Comparison of ENCODE assay signal across 8 cellular contexts in the genomic region with DNA sequence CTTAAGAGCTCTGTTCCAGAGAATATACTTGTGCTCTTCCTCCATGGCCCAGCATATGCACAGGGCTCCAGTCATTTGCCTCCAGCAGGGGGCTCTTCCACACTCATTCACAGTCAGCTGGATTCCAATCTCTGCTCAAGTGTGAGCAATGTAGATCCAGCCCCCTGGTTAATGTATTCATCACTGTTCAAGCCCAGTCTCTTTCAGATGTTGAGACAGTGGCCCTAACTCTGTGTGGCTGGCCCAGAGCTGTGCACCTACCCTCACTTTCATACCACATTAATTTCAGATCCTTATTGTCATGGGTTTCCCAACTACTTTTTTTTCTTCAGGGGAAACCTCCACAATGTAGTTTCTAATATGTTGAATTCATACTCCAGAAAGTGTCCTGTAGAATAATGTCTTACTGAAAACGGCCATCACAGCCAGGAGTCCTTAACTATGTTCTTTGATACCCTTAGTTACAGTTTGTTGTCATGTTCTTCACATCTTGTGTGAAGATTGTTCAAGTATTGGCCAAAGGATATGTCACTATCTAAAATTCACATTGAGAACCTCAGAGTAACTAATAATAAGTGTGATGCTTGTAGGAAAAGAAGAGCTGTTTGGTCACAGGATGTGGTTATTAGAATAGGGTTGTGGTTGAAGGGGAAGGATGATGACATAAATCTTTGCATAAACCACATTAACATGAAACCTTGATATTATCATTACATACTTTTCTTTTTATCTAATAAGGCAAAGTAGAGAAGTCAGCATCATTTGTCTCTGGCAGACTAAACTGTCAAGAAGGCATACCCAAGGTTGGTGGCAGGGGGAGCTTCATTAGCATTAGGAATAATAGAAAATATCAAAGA. TPM values are rescaled to one million over a fixed set of nuclear protein-coding genes. Genes with fewer than 3 reads are reported as not detected.
DNase-seq lines count a peak whose midpoint lies in the region; ATAC-seq, FAIRE-seq and TF ChIP-seq lines count a peak whose summit lies in the region.

No MANE protein-coding gene starts in this region.

- H3K27ac ChIP-seq in lower lobe of right lung (peak overlapping the region; percentile 64), suprapubic skin (no peak overlapping the region)

- WGBS in suprapubic skin = 61% methylated on average over 1 of the region's 1 CpG

- H3K4me1 ChIP-seq in lower lobe of right lung (no peaks in the 10 kb centered on the region), suprapubic skin (no peaks in the 10 kb centered on the region)

- DNase-seq in D721Med (ENCODE audit: insufficient read length, low spot score) (no peak), SKM-1 treated with dmso at 0.1 percent for 144 hours (lab: John Stamatoyannopoulos, UW; ENCODE audit: unreplicated experiment) (peak; percentile 15), lower lobe of right lung (peak; percentile 37), NCI-H1105 treated with DMSO at 0.1 percent for 48 hours (lab: John Stamatoyannopoulos, UW) (no peak), suprapubic skin (ENCODE audit: low spot score in 2 of 2) (no peak)

- FAIRE-seq in D721Med (lab: Jason Lieb, UNC) = no peak

- TF ChIP-seq CTCF in D721Med (IDR thresholded peaks at IDR 0.05; ENCODE audit: insufficient read depth, missing control alignments) = peak; percentile 45
- TF ChIP-seq CTCF in brain (conservative IDR thresholded peaks at IDR 0.05) = peak; percentile 34 to 69
- TF ChIP-seq CTCF in lower lobe of right lung (IDR thresholded peaks at IDR 0.05) = peak; percentile 20
- TF ChIP-seq CTCF in suprapubic skin (IDR thresholded peaks at IDR 0.05) = peak in 1 of 2 donors; percentile 30

- H3K4me3 ChIP-seq in lower lobe of right lung = no peak overlapping the region
- H3K4me3 ChIP-seq in suprapubic skin = no peak overlapping the region

- peak; percentile 68 for ATAC-seq in GM19351 (IDR thresholded peaks at IDR 0.05; ENCODE audit: unreplicated experiment)
- ATAC-seq in HG03196 (IDR thresholded peaks at IDR 0.05; ENCODE audit: unreplicated experiment) = peak; percentile 57
- peak; percentile 88 to 91 for ATAC-seq in lower lobe of right lung

- TF ChIP-seq POLR2A in suprapubic skin (IDR thresholded peaks at IDR 0.05) = no peak

- no peaks in the 10 kb centered on the region for H3K4me1 Mint-ChIP-seq in brain

- H3K9me3 ChIP-seq in lower lobe of right lung (no peaks in the 10 kb centered on the region), suprapubic skin (no peaks in the 10 kb centered on the region)

- TF ChIP-seq EP300 in suprapubic skin (IDR thresholded peaks at IDR 0.05) = no peak

- peaks cover 7% of the 10 kb centered on the region for H3K27me3 Mint-ChIP-seq in brain

- no peaks in the 10 kb centered on the region for H3K36me3 ChIP-seq in lower lobe of right lung
- H3K36me3 ChIP-seq in suprapubic skin = no peaks in the 10 kb centered on the region

- H3K27ac Mint-ChIP-seq in brain = no peak overlapping the region

- H3K27me3 ChIP-seq in lower lobe of right lung (ENCODE audit: low read depth) (no peaks in the 10 kb centered on the region), suprapubic skin (no peaks in the 10 kb centered on the region)

- no peaks in the 10 kb centered on the region for H3K36me3 Mint-ChIP-seq in brain

- intact Hi-C loops in lower lobe of right lung (cut with DNase I) = no loop called here

- peaks cover 5 to 8% (median 5%) of the 10 kb centered on the region in 5 experiments for H3K9me3 Mint-ChIP-seq in brain

- H3K4me3 Mint-ChIP-seq in brain = no peak overlapping the region

RNA-seq across cellular contexts. Expression of a gene that starts 14.4 kb away (rescaled TPM):
- polyA plus RNA-seq in brain (ENCODE audit: insufficient read depth, low read depth, low replicate concordance) = 3.3 TPM
- total RNA-seq in lower lobe of right lung = 144 TPM
- total RNA-seq in suprapubic skin = 10 to 100 TPM in 3 of 4 donors, 1 to 10 TPM in 1; 8.6 to 21.3 (median 11.5) TPM

RNA-seq across cellular contexts. Expression of a gene that starts 33.1 kb away (rescaled TPM):
- 20.2 TPM for polyA plus RNA-seq in brain (ENCODE audit: insufficient read depth, low read depth, low replicate concordance)
- 480 TPM for total RNA-seq in lower lobe of right lung
- total RNA-seq in suprapubic skin = 10 to 100 TPM; 28.0 to 39.3 (median 37.0) TPM

RNA-seq across cellular contexts. Expression of a gene that starts 43.7 kb away (rescaled TPM):
- 1.4 TPM for polyA plus RNA-seq in brain (ENCODE audit: insufficient read depth, low read depth, low replicate concordance)
- total RNA-seq in lower lobe of right lung = 132 TPM
- total RNA-seq in suprapubic skin = 1 to 10 TPM; 1.6 to 9.4 (median 3.7) TPM

Comparison
In these comparisons a context has a peak if more than half of its experiments do, and no peak if none do; other contexts are left out.
1. DNase-seq: peak in SKM-1 treated with dmso at 0.1 percent for 144 hours (single experiment) and lower lobe of right lung (single experiment); none in D721Med (single experiment), NCI-H1105 treated with DMSO at 0.1 percent for 48 hours (single experiment) and suprapubic skin (0 of 2).
2. RNA of a gene that starts 33.1 kb away (total RNA-seq): 480 TPM in lower lobe of right lung (single experiment); 28.0 to 39.3 TPM in suprapubic skin; every median in the first group is over 10 times any median in the second.
3. RNA of a gene that starts 43.7 kb away (total RNA-seq): 132 TPM in lower lobe of right lung (single experiment); 1.6 to 9.4 TPM in suprapubic skin; every median in the first group is over 10 times any median in the second.
4. Peak in every context shown above with its lines, with median percentiles within 50 percentile points of each other: ATAC-seq.